In the genomic region with DNA sequence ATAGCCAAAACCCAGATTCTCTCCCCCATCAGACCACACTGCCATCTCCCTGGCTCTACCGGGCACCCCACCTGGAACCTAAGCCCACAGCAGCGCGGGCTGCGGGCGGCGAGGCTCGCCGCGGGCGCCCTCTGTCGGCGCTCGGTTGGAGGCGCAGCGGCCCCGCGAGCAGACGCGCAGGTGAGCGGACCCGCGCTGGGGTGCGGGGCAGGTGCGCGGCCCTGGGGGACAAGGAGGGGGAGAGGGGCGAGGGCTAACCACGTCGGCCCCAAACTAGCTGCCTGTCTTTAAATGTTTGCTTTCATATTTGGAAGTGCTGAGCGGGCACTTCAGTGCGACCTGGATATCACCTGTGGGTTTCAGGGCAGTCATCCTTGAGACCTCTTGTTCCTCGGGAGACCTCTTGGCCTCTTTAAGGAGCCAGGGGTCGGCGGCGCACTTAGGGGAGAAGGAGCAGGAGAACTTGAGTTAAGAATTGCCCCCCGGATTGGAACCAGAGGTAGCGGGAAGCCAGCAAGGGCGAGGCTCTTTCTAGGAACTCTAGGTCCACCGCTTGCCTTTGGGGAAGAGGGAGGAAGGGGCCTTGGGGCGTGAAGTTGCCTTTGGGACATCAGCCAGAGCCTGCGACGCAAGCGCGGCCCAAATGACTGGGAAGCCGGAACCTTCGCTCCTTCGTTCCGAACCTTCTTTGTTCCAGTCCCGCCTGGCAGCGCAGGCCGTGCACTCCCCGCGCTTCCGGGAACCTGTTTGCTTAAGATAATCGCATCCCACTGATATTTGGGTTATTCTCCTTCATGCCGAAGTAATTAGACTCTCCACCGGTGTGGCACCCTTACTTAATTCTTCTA, we compare ENCODE assay signal across 8 cellular contexts.
A peak's percentile ranks its signal among the peaks of the same experiment; 100 is the strongest.
DNase-seq lines count a peak whose midpoint lies in the region; ATAC-seq and TF ChIP-seq lines count a peak whose summit lies in the region.

No MANE protein-coding gene starts in this region.

- H3K4me1 ChIP-seq in colonic mucosa, result no peaks in the 10 kb centered on the region
- H3K4me1 ChIP-seq in mesodermal cell (ENCODE audit: control insufficient read depth, insufficient read depth, low read length, poor library complexity, severe bottlenecking), result peaks cover 5% of the 10 kb centered on the region

- H3K27me3 ChIP-seq in colonic mucosa, result peaks cover 7% of the 10 kb centered on the region

- WGBS in mesodermal cell (ENCODE audit: insufficient coverage in 2 of 2), 2 experiments, result 8 to 9% methylated on average over 46 to 50 of the region's 56 CpGs

- no peak overlapping the region for H3K27ac Mint-ChIP-seq in WTC11
- H3K27ac Mint-ChIP-seq in stimulated activated naive CD8-positive, alpha-beta T cell treated with anti-CD3 and anti-CD28 coated beads, Interleukin-15, Interleukin-2, amounts not matched to agents 100 ng/mL and 50 ng/mL, for 24 hours, result no peak overlapping the region

- no peaks in the 10 kb centered on the region for H3K36me3 Mint-ChIP-seq in WTC11
- H3K36me3 Mint-ChIP-seq in stimulated activated naive CD8-positive, alpha-beta T cell treated with anti-CD3 and anti-CD28 coated beads, Interleukin-15, Interleukin-2, amounts not matched to agents 100 ng/mL and 50 ng/mL, for 24 hours (ENCODE audit: low read depth), result no peaks in the 10 kb centered on the region

- peaks cover 9% of the 10 kb centered on the region for H3K27me3 Mint-ChIP-seq in WTC11 (ENCODE audit: low read depth)
- H3K27me3 Mint-ChIP-seq in stimulated activated naive CD8-positive, alpha-beta T cell treated with anti-CD3 and anti-CD28 coated beads, Interleukin-15, Interleukin-2, amounts not matched to agents 100 ng/mL and 50 ng/mL, for 24 hours, result peaks cover 35% of the 10 kb centered on the region

- peak overlapping the region; percentile 30 for H3K4me3 ChIP-seq in colonic mucosa
- peak overlapping the region; percentile 32 for H3K4me3 ChIP-seq in mesodermal cell (ENCODE audit: extremely low read depth, insufficient read depth, low read length, poor library complexity, severe bottlenecking)

- no peaks in the 10 kb centered on the region for H3K9me3 ChIP-seq in colonic mucosa
- H3K9me3 ChIP-seq in mesodermal cell (ENCODE audit: control insufficient read depth, low read length), result no peaks in the 10 kb centered on the region

- CTCF ChIA-PET in WTC11 (lab: Charles Lee), result interaction anchor here (0.5 to 3.8 kb wide), 14 partner anchors 12 to 1413 kb away, joined by 3 to 25 read pairs (median 3); no protein-coding TSS in a partner anchor

- intact Hi-C loops in colonic mucosa (cut with DNase I), result loop anchor here (5.0 kb wide), 1 partner anchor 408 kb away; no protein-coding TSS in a partner anchor

- peak overlapping the region; percentile 80 for H3K4me3 Mint-ChIP-seq in WTC11
- H3K4me3 Mint-ChIP-seq in stimulated activated naive CD8-positive, alpha-beta T cell treated with anti-CD3 and anti-CD28 coated beads, Interleukin-15, Interleukin-2, amounts not matched to agents 100 ng/mL and 50 ng/mL, for 24 hours, result peak overlapping the region; percentile 58

- H3K9ac ChIP-seq in colonic mucosa (ENCODE audit: low read depth in 2 of 2, low read length in 2 of 2), result no peak overlapping the region

- H3K4me1 Mint-ChIP-seq in WTC11, result peaks cover 51% of the 10 kb centered on the region
- H3K4me1 Mint-ChIP-seq in stimulated activated naive CD8-positive, alpha-beta T cell treated with anti-CD3 and anti-CD28 coated beads, Interleukin-15, Interleukin-2, amounts not matched to agents 100 ng/mL and 50 ng/mL, for 24 hours (ENCODE audit: low read depth), result peaks cover 7% of the 10 kb centered on the region

- DNase-seq in DMS53 (lab: John Stamatoyannopoulos, UW) (peak; percentile 78), HUDEP-2 (lab: John Stamatoyannopoulos, UW; ENCODE audit: unreplicated experiment in 76 of 76) (peak in 40 of 76 experiments; percentile 2 to 67 (median 22)), WTC11 (ENCODE audit: low spot score) (peak; percentile 63), colonic mucosa (no peak), NCI-H510A treated with DMSO at 0.1 percent for 48 hours (lab: John Stamatoyannopoulos, UW) (no peak)

- peak; percentile 90 for ATAC-seq in GM21390 (IDR thresholded peaks at IDR 0.05; ENCODE audit: unreplicated experiment)
- ATAC-seq in WTC11, result peak; percentile 84

- H3K9me3 Mint-ChIP-seq in WTC11, result no peaks in the 10 kb centered on the region; the same call in 1 of the 2 replicates
- no peaks in the 10 kb centered on the region for H3K9me3 Mint-ChIP-seq in stimulated activated naive CD8-positive, alpha-beta T cell treated with anti-CD3 and anti-CD28 coated beads, Interleukin-15, Interleukin-2, amounts not matched to agents 100 ng/mL and 50 ng/mL, for 24 hours

- H3K36me3 ChIP-seq in colonic mucosa (no peaks in the 10 kb centered on the region), mesodermal cell (ENCODE audit: control insufficient read depth, insufficient read depth, low read length) (no peaks in the 10 kb centered on the region)

- peak; percentile 93 for TF ChIP-seq CTCF in WTC11 (IDR thresholded peaks at IDR 0.05)
- TF ChIP-seq CTCF in colonic mucosa (IDR thresholded peaks at IDR 0.05), result peak; percentile 94

- POLR2A ChIA-PET in WTC11 (lab: Charles Lee), result no interaction called here

- H3K27ac ChIP-seq in colonic mucosa, result no peak overlapping the region
- H3K27ac ChIP-seq in mesodermal cell (ENCODE audit: low read depth, low read length, severe bottlenecking), result no peak overlapping the region

TF ChIP-seq in WTC11, 78 proteins besides CTCF, POLR2A, EP300 and RAD21 (continues in another document):
- TF ChIP-seq GTF2I (CRISPR knock-in tag; conservative IDR thresholded peaks at IDR 0.05), result no peak
- 0 out of 2 replicates have a peak, but pooled peaks have one; percentile 45 for TF ChIP-seq SP1 (CRISPR knock-in tag; conservative IDR thresholded peaks at IDR 0.05)
- TF ChIP-seq, protein P1, sequence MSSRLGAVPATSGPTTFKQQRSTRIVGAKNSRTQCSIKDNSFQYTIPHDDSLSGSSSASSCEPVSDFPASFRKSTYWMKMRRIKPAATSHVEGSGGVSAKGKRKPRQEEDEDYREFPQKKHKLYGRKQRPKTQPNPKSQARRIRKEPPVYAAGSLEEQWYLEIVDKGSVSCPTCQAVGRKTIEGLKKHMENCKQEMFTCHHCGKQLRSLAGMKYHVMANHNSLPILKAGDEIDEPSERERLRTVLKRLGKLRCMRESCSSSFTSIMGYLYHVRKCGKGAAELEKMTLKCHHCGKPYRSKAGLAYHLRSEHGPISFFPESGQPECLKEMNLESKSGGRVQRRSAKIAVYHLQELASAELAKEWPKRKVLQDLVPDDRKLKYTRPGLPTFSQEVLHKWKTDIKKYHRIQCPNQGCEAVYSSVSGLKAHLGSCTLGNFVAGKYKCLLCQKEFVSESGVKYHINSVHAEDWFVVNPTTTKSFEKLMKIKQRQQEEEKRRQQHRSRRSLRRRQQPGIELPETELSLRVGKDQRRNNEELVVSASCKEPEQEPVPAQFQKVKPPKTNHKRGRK (CRISPR knock-in tag; IDR thresholded peaks at IDR 0.05; ENCODE audit: borderline replicate concordance), result no peak
- no peak for TF ChIP-seq ELF4 (CRISPR knock-in tag; IDR thresholded peaks at IDR 0.05; ENCODE audit: low read depth)
- TF ChIP-seq KAT7 (CRISPR knock-in tag; IDR thresholded peaks at IDR 0.05; ENCODE audit: borderline replicate concordance), result no peak
- TF ChIP-seq, protein P2, sequence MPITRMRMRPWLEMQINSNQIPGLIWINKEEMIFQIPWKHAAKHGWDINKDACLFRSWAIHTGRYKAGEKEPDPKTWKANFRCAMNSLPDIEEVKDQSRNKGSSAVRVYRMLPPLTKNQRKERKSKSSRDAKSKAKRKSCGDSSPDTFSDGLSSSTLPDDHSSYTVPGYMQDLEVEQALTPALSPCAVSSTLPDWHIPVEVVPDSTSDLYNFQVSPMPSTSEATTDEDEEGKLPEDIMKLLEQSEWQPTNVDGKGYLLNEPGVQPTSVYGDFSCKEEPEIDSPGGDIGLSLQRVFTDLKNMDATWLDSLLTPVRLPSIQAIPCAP (CRISPR knock-in tag; IDR thresholded peaks at IDR 0.05), result no peak
- TF ChIP-seq EMX1 (CRISPR knock-in tag; IDR thresholded peaks at IDR 0.05), result no peak
- no peak for TF ChIP-seq CREB1 (CRISPR knock-in tag; IDR thresholded peaks at IDR 0.05)
- TF ChIP-seq, protein P3, sequence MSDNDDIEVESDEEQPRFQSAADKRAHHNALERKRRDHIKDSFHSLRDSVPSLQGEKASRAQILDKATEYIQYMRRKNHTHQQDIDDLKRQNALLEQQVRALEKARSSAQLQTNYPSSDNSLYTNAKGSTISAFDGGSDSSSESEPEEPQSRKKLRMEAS (CRISPR knock-in tag; IDR thresholded peaks at IDR 0.05), result peak; percentile 55
- TF ChIP-seq, protein P4, sequence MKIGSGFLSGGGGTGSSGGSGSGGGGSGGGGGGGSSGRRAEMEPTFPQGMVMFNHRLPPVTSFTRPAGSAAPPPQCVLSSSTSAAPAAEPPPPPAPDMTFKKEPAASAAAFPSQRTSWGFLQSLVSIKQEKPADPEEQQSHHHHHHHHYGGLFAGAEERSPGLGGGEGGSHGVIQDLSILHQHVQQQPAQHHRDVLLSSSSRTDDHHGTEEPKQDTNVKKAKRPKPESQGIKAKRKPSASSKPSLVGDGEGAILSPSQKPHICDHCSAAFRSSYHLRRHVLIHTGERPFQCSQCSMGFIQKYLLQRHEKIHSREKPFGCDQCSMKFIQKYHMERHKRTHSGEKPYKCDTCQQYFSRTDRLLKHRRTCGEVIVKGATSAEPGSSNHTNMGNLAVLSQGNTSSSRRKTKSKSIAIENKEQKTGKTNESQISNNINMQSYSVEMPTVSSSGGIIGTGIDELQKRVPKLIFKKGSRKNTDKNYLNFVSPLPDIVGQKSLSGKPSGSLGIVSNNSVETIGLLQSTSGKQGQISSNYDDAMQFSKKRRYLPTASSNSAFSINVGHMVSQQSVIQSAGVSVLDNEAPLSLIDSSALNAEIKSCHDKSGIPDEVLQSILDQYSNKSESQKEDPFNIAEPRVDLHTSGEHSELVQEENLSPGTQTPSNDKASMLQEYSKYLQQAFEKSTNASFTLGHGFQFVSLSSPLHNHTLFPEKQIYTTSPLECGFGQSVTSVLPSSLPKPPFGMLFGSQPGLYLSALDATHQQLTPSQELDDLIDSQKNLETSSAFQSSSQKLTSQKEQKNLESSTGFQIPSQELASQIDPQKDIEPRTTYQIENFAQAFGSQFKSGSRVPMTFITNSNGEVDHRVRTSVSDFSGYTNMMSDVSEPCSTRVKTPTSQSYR (CRISPR knock-in tag; IDR thresholded peaks at IDR 0.05), result no peak
- TF ChIP-seq, protein P5, sequence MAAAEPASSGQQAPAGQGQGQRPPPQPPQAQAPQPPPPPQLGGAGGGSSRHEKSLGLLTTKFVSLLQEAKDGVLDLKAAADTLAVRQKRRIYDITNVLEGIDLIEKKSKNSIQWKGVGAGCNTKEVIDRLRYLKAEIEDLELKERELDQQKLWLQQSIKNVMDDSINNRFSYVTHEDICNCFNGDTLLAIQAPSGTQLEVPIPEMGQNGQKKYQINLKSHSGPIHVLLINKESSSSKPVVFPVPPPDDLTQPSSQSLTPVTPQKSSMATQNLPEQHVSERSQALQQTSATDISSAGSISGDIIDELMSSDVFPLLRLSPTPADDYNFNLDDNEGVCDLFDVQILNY (CRISPR knock-in tag; IDR thresholded peaks at IDR 0.05), result 0 out of 2 replicates have a peak, but pooled peaks have one; percentile 59
- no peak for TF ChIP-seq ZNF232 (CRISPR knock-in tag; IDR thresholded peaks at IDR 0.05)
- TF ChIP-seq JUN (CRISPR knock-in tag; IDR thresholded peaks at IDR 0.05), result no peak

Comparison
In these comparisons a context has a peak if more than half of its experiments do, and no peak if none do; other contexts are left out.
1. DNase-seq: peak in DMS53 (single experiment), HUDEP-2 (40 of 76) and WTC11 (single experiment); none in colonic mucosa (single experiment) and NCI-H510A treated with DMSO at 0.1 percent for 48 hours (single experiment).